9 cellular contexts compared by ENCODE assay signal in genomic region chrX:49054073-49054762, GRCh38. TPM values are rescaled to one million over a fixed set of nuclear protein-coding genes. Genes with fewer than 3 reads are reported as not detected.
DNase-seq lines count a peak whose midpoint lies in the region; ATAC-seq, FAIRE-seq and TF ChIP-seq lines count a peak whose summit lies in the region.
"Had no signal": no experiment of that assay in that cellular context is flagged by ENCODE, and none has a peak within 500 bp of the region (broad histone marks: within the 10 kb centered on the region; RNA-seq: fewer than 3 reads in every experiment).

No MANE protein-coding gene starts in this region.

- peak overlapping the region; percentile 56 to 64 (median 59) for H3K4me3 ChIP-seq in gastrocnemius medialis

- in situ Hi-C loops in gastrocnemius medialis (cut with MboI; ENCODE audit: low sequenced_read_pairs in 4 of 4): no loop called here

- TF ChIP-seq CTCF in glutamatergic neuron (IDR thresholded peaks at IDR 0.05; ENCODE audit: partially characterized antibody, unreplicated experiment) (no peak), gastrocnemius medialis (IDR thresholded peaks at IDR 0.05 in 4 of 5, conservative IDR thresholded peaks at IDR 0.05 in 1 of 5) (no peak)

- peak overlapping the region; percentile 43 to 73 (median 63) for H3K27ac ChIP-seq in gastrocnemius medialis

- H3K36me3 ChIP-seq in gastrocnemius medialis: no peaks in the 10 kb centered on the region

- H3K27ac Mint-ChIP-seq in activated CD4-positive, alpha-beta memory T cell treated with anti-CD3 and anti-CD28 coated beads for 36 hours: peak overlapping the region; percentile 93
- H3K27ac Mint-ChIP-seq in glutamatergic neuron (ENCODE audit: unreplicated experiment): peak overlapping the region; percentile 82

- no peak for DNase-seq in GM12891 (ENCODE audit: insufficient read length, low spot score)
- DNase-seq in activated CD4-positive, alpha-beta memory T cell treated with anti-CD3 and anti-CD28 coated beads for 36 hours: no peak
- DNase-seq in glutamatergic neuron: no peak
- DNase-seq in gastrocnemius medialis: no peak
- no peak for DNase-seq in urothelium cell line (ENCODE audit: low spot score)
- no peak for DNase-seq in SW 1271 (lab: John Stamatoyannopoulos, UW)

- H3K27me3 Mint-ChIP-seq in activated CD4-positive, alpha-beta memory T cell treated with anti-CD3 and anti-CD28 coated beads for 36 hours: no peaks in the 10 kb centered on the region
- peaks cover 6% of the 10 kb centered on the region for H3K27me3 Mint-ChIP-seq in glutamatergic neuron (ENCODE audit: unreplicated experiment)

- FAIRE-seq in GM12891 (lab: Jason Lieb, UNC) (peak; percentile 72), urothelium cell line (lab: Jason Lieb, UNC) (no peak)
- FAIRE-seq: colon had no signal

- CTCF ChIA-PET in activated CD4-positive, alpha-beta memory T cell treated with anti-CD3 and anti-CD28 coated beads for 36 hours (lab: Charles Lee): no interaction called here

- no peaks in the 10 kb centered on the region for H3K9me3 Mint-ChIP-seq in activated CD4-positive, alpha-beta memory T cell treated with anti-CD3 and anti-CD28 coated beads for 36 hours
- peaks cover 13% of the 10 kb centered on the region for H3K9me3 Mint-ChIP-seq in glutamatergic neuron (ENCODE audit: unreplicated experiment)

- peaks cover 33% of the 10 kb centered on the region for H3K4me1 Mint-ChIP-seq in activated CD4-positive, alpha-beta memory T cell treated with anti-CD3 and anti-CD28 coated beads for 36 hours (ENCODE audit: low read depth)
- peaks cover 2% of the 10 kb centered on the region for H3K4me1 Mint-ChIP-seq in glutamatergic neuron (ENCODE audit: low read depth, unreplicated experiment)

- ATAC-seq in gastrocnemius medialis (no peak), HG03139 (IDR thresholded peaks at IDR 0.05; ENCODE audit: unreplicated experiment) (no peak), esophagus mucosa (no peak)

- no peaks in the 10 kb centered on the region for H3K27me3 ChIP-seq in gastrocnemius medialis

- intact Hi-C loops in activated CD4-positive, alpha-beta memory T cell treated with anti-CD3 and anti-CD28 coated beads for 36 hours (cut with micrococcal nuclease): no loop called here
- intact Hi-C loops in gastrocnemius medialis (cut with DNase I; ENCODE audit: low total_unique reads): no loop called here

- no peaks in the 10 kb centered on the region for H3K9me3 ChIP-seq in gastrocnemius medialis

- peak overlapping the region; percentile 83 for H3K4me3 Mint-ChIP-seq in activated CD4-positive, alpha-beta memory T cell treated with anti-CD3 and anti-CD28 coated beads for 36 hours
- peak overlapping the region; percentile 98 for H3K4me3 Mint-ChIP-seq in glutamatergic neuron (ENCODE audit: unreplicated experiment)

- POLR2A ChIA-PET in activated CD4-positive, alpha-beta memory T cell treated with anti-CD3 and anti-CD28 coated beads for 36 hours (lab: Charles Lee): no interaction called here

- H3K4me1 ChIP-seq in gastrocnemius medialis: no peaks in the 10 kb centered on the region

- H3K36me3 Mint-ChIP-seq in activated CD4-positive, alpha-beta memory T cell treated with anti-CD3 and anti-CD28 coated beads for 36 hours: no peaks in the 10 kb centered on the region
- H3K36me3 Mint-ChIP-seq in glutamatergic neuron (ENCODE audit: unreplicated experiment): no peaks in the 10 kb centered on the region

- TF ChIP-seq POLR2A in GM12891 (IDR thresholded peaks at IDR 0.05; ENCODE audit: low read depth, low read length) (no peak), gastrocnemius medialis (IDR thresholded peaks at IDR 0.05) (no peak)

TF ChIP-seq in GM12891, 5 proteins besides CTCF, POLR2A, EP300 and RAD21:
- TF ChIP-seq PAX5 (IDR thresholded peaks at IDR 0.05; ENCODE audit: insufficient read depth, low read length, severe bottlenecking) (no peak), POLR2AphosphoS5 (IDR thresholded peaks at IDR 0.05; ENCODE audit: low read depth, low read length) (no peak), TAF1 (IDR thresholded peaks at IDR 0.05; ENCODE audit: low read depth, low read length) (no peak), POU2F2 (IDR thresholded peaks at IDR 0.05; ENCODE audit: low read depth, low read length) (no peak), SPI1 (IDR thresholded peaks at IDR 0.05; ENCODE audit: low read depth, low read length) (no peak)

RNA-seq across cellular contexts. Expression of gene CCDC120, which starts 4.6 kb away (rescaled TPM):
- 2.3 TPM for polyA plus RNA-seq in GM12891 (2012; ENCODE audit: low read depth, missing spikeins)
- total RNA-seq in activated CD4-positive, alpha-beta memory T cell treated with anti-CD3 and anti-CD28 coated beads for 36 hours: 1 to 10 TPM; 2.7 to 3.6 TPM
- total RNA-seq in glutamatergic neuron (ENCODE audit: unreplicated experiment) (17.6 TPM), gastrocnemius medialis (under 1 TPM; 0.07 to 0.55 (median 0.40) TPM), esophagus mucosa (27.7 TPM)

RNA-seq across cellular contexts. Expression of gene TFE3, which starts 11.1 kb away (rescaled TPM):
- polyA plus RNA-seq in GM12891 (2012; ENCODE audit: low read depth, missing spikeins): 17.8 TPM
- 10 to 100 TPM; 29.0 to 29.1 TPM for total RNA-seq in activated CD4-positive, alpha-beta memory T cell treated with anti-CD3 and anti-CD28 coated beads for 36 hours
- total RNA-seq in glutamatergic neuron (ENCODE audit: unreplicated experiment): 39.8 TPM
- 10 to 100 TPM; 29.3 to 44.5 (median 34.7) TPM for total RNA-seq in gastrocnemius medialis
- total RNA-seq in esophagus mucosa: 20.2 TPM

RNA-seq across cellular contexts. Expression of gene PRAF2, which starts 19.6 kb away (rescaled TPM):
- polyA plus RNA-seq in GM12891 (2012; ENCODE audit: low read depth, missing spikeins): 13.2 TPM
- total RNA-seq in activated CD4-positive, alpha-beta memory T cell treated with anti-CD3 and anti-CD28 coated beads for 36 hours: 10 to 100 TPM; 13.2 TPM
- total RNA-seq in glutamatergic neuron (ENCODE audit: unreplicated experiment) (41.5 TPM), gastrocnemius medialis (1 to 10 TPM; 4.5 to 6.6 (median 4.7) TPM), esophagus mucosa (4.8 TPM)

RNA-seq across cellular contexts. Expression of gene WDR45, which starts 25.5 kb away (rescaled TPM):
- polyA plus RNA-seq in GM12891 (2012; ENCODE audit: low read depth, missing spikeins): 15.5 TPM
- total RNA-seq in activated CD4-positive, alpha-beta memory T cell treated with anti-CD3 and anti-CD28 coated beads for 36 hours: 10 to 100 TPM; 23.3 to 28.9 TPM
- total RNA-seq in glutamatergic neuron (ENCODE audit: unreplicated experiment): 66.4 TPM
- 100 to 1,000 TPM in 3 of 4 donors, 10 to 100 TPM in 1; 98.2 to 125 (median 105) TPM for total RNA-seq in gastrocnemius medialis
- 30.3 TPM for total RNA-seq in esophagus mucosa

RNA-seq across cellular contexts. Expression of gene GRIPAP1, which starts 52.2 kb away (rescaled TPM):
- 34.4 TPM for polyA plus RNA-seq in GM12891 (2012; ENCODE audit: low read depth, missing spikeins)
- 10 to 100 TPM; 76.1 to 78.4 TPM for total RNA-seq in activated CD4-positive, alpha-beta memory T cell treated with anti-CD3 and anti-CD28 coated beads for 36 hours
- total RNA-seq in glutamatergic neuron (ENCODE audit: unreplicated experiment) (129 TPM), gastrocnemius medialis (10 to 100 TPM in 2 of 4 donors, 1 to 10 TPM in 2; 8.6 to 19.3 (median 10.1) TPM), esophagus mucosa (21.2 TPM)
